In genomic region chr2:121650554-121650930, GRCh38 we compare ENCODE assay signal across 1 cellular context.
TF ChIP-seq lines count a peak whose summit lies in the region.

No MANE protein-coding gene starts in this region.

TF ChIP-seq in HepG2, 621 proteins besides CTCF, POLR2A, EP300 and RAD21 (continued from another document):
- TF ChIP-seq, protein P1, sequence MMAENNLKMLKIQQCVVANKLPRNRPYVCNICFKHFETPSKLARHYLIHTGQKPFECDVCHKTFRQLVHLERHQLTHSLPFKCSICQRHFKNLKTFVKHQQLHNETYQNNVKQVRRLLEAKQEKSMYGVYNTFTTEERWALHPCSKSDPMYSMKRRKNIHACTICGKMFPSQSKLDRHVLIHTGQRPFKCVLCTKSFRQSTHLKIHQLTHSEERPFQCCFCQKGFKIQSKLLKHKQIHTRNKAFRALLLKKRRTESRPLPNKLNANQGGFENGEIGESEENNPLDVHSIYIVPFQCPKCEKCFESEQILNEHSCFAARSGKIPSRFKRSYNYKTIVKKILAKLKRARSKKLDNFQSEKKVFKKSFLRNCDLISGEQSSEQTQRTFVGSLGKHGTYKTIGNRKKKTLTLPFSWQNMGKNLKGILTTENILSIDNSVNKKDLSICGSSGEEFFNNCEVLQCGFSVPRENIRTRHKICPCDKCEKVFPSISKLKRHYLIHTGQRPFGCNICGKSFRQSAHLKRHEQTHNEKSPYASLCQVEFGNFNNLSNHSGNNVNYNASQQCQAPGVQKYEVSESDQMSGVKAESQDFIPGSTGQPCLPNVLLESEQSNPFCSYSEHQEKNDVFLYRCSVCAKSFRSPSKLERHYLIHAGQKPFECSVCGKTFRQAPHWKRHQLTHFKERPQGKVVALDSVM (CRISPR knock-in tag; IDR thresholded peaks at IDR 0.05) = peak; percentile 56; the same call in 1 of the 2 replicates
- TF ChIP-seq ZNF703 (CRISPR knock-in tag; IDR thresholded peaks at IDR 0.05; ENCODE audit: borderline replicate concordance) (no peak; the same call in 1 of the 2 replicates), MAFK (conservative IDR thresholded peaks at IDR 0.05 in 1 of 2, IDR thresholded peaks at IDR 0.05 in 1 of 2; ENCODE audit: low read length in 2 of 2) (no peak), CHCHD3 (CRISPR knock-in tag; IDR thresholded peaks at IDR 0.05) (no peak), TOPORS (CRISPR knock-in tag; IDR thresholded peaks at IDR 0.05) (no peak), ZNF790 (CRISPR knock-in tag; IDR thresholded peaks at IDR 0.05; ENCODE audit: borderline replicate concordance) (0 out of 2 replicates have a peak, but pooled peaks have one; percentile 38), ZNF556 (CRISPR knock-in tag; IDR thresholded peaks at IDR 0.05; ENCODE audit: borderline replicate concordance) (no peak), SIX4 (CRISPR knock-in tag; IDR thresholded peaks at IDR 0.05) (no peak), ATF2 (CRISPR knock-in tag; IDR thresholded peaks at IDR 0.05) (no peak), ZIK1 (CRISPR knock-in tag; IDR thresholded peaks at IDR 0.05; ENCODE audit: borderline replicate concordance, low read depth) (no peak), ELF3 (CRISPR knock-in tag; IDR thresholded peaks at IDR 0.05) (no peak), ONECUT2 (CRISPR knock-in tag; IDR thresholded peaks at IDR 0.05) (no peak), ZSCAN9 (CRISPR knock-in tag; IDR thresholded peaks at IDR 0.05; ENCODE audit: borderline replicate concordance) (no peak), ZNF781 (CRISPR knock-in tag; IDR thresholded peaks at IDR 0.05; ENCODE audit: borderline replicate concordance, not compliant biosample characterization) (no peak)
- TF ChIP-seq, protein P2, sequence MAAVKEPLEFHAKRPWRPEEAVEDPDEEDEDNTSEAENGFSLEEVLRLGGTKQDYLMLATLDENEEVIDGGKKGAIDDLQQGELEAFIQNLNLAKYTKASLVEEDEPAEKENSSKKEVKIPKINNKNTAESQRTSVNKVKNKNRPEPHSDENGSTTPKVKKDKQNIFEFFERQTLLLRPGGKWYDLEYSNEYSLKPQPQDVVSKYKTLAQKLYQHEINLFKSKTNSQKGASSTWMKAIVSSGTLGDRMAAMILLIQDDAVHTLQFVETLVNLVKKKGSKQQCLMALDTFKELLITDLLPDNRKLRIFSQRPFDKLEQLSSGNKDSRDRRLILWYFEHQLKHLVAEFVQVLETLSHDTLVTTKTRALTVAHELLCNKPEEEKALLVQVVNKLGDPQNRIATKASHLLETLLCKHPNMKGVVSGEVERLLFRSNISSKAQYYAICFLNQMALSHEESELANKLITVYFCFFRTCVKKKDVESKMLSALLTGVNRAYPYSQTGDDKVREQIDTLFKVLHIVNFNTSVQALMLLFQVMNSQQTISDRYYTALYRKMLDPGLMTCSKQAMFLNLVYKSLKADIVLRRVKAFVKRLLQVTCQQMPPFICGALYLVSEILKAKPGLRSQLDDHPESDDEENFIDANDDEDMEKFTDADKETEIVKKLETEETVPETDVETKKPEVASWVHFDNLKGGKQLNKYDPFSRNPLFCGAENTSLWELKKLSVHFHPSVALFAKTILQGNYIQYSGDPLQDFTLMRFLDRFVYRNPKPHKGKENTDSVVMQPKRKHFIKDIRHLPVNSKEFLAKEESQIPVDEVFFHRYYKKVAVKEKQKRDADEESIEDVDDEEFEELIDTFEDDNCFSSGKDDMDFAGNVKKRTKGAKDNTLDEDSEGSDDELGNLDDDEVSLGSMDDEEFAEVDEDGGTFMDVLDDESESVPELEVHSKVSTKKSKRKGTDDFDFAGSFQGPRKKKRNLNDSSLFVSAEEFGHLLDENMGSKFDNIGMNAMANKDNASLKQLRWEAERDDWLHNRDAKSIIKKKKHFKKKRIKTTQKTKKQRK (IDR thresholded peaks at IDR 0.05; ENCODE audit: low read length) = no peak
